ENCODE assay signal across 22 cellular contexts in the genomic region with DNA sequence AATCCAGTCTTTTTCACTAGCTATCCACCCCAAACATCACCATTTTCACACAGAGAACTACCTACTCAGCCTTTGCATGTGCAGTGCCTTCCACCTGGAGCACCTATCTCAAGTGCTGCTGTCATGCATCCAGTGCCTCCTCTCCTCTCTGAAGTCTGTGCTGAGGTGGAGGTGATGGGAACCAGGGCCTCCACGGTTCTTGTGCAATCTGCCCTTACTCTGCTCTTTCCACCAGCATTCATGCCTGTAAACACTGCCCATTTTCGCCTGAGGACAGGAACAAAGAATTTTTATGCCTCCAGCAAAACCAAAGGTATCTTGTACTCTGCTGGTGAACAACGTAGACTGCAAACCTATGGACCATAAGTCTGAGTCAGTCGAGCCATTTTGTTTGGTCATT. TPM values are rescaled to one million over a fixed set of nuclear protein-coding genes. Genes with fewer than 3 reads are reported as not detected.
A peak's percentile ranks its signal among the peaks of the same experiment; 100 is the strongest.
DNase-seq lines count a peak whose midpoint lies in the region; ATAC-seq and TF ChIP-seq lines count a peak whose summit lies in the region.
"Had no signal": no experiment of that assay in that cellular context is flagged by ENCODE, and none has a peak within 500 bp of the region (broad histone marks: within the 10 kb centered on the region; RNA-seq: fewer than 3 reads in every experiment).

No MANE protein-coding gene starts in this region.

- TF ChIP-seq RAD21 in liver (IDR thresholded peaks at IDR 0.05), result peak in 1 of 2 donors; percentile 41

- H3K18ac ChIP-seq in neuronal stem cell (ENCODE audit: low read length), result no peak overlapping the region

- no peaks in the 10 kb centered on the region for H3K79me1 ChIP-seq in neuronal stem cell (ENCODE audit: low read depth, low read length)

- no peak overlapping the region for H3K4ac ChIP-seq in neuronal stem cell (ENCODE audit: low read length)

- no peak overlapping the region for H4K91ac ChIP-seq in neuronal stem cell (ENCODE audit: low read depth, low read length, poor library complexity)

- no peak overlapping the region for H2BK5ac ChIP-seq in neuronal stem cell (ENCODE audit: low read length)

- H3K9me3 ChIP-seq in esophagus squamous epithelium (no peaks in the 10 kb centered on the region), liver (ENCODE audit: control insufficient read depth in 4 of 4, low read length in 3 of 4) (no peaks in the 10 kb centered on the region), neuronal stem cell (replicated peaks in 1 of 2; ENCODE audit: control insufficient read depth in 2 of 2, insufficient read depth in 1 of 2, low read depth in 1 of 2, low read length in 2 of 2) (no peaks in the 10 kb centered on the region)
- H3K9me3 ChIP-seq: A549, adrenal gland, HAP-1, psoas muscle had no signal

- H3K27me3 Mint-ChIP-seq in mesothelial cell of epicardium (ENCODE audit: low read depth), result no peaks in the 10 kb centered on the region
- H3K27me3 Mint-ChIP-seq: activated CD4-positive, alpha-beta T cell treated with anti-CD3 and anti-CD28 coated beads, Interleukin-2, amount 10 ng/mL, durations not matched to agents 7 days and 5 days; B cell had no signal

- H2AFZ ChIP-seq in neuronal stem cell (ENCODE audit: low read length), result no peak overlapping the region

- no peak overlapping the region for H3K23ac ChIP-seq in neuronal stem cell (ENCODE audit: low read depth, low read length, poor library complexity)

- H2BK12ac ChIP-seq in neuronal stem cell (ENCODE audit: low read length), result no peak overlapping the region

- H3K36me3 ChIP-seq in esophagus squamous epithelium (peaks cover 6 to 100% (median 12%) of the 10 kb centered on the region in 3 donors), liver (ENCODE audit: control insufficient read depth in 4 of 4, insufficient read depth in 3 of 4, low read depth in 1 of 4, low read length in 3 of 4) (peaks cover 0 to 20% (median 6%) of the 10 kb centered on the region in 4 donors), neuronal stem cell (replicated peaks in 1 of 2; ENCODE audit: control insufficient read depth in 2 of 2, insufficient read depth in 2 of 2, low read length in 2 of 2) (peaks cover 31 to 97% of the 10 kb centered on the region in 2 donors)

- H2AK5ac ChIP-seq in neuronal stem cell (ENCODE audit: low read depth, low read length), result no peak overlapping the region

- H2BK15ac ChIP-seq in neuronal stem cell (ENCODE audit: low read length), result no peak overlapping the region

- H3K9me3 Mint-ChIP-seq in mesothelial cell of epicardium, result no peaks in the 10 kb centered on the region
- H3K9me3 Mint-ChIP-seq: activated CD4-positive, alpha-beta T cell treated with anti-CD3 and anti-CD28 coated beads, Interleukin-2, amount 10 ng/mL, durations not matched to agents 7 days and 5 days; T-helper 1 cell treated with Interleukin-12 subunit alpha and Interleukin-12 subunit beta and Interleukin-4 antibody, amounts not matched to agents 30 μg/mL and 1 μg/mL, for 36 hours had no signal

- intact Hi-C loops in Right ventricle myocardium inferior (cut with DNase I) (loop anchor here (2.0 kb wide), 1 partner anchor 21 kb away; no protein-coding TSS in a partner anchor), cardiac septum (cut with DNase I) (loop anchor here (1.0 kb wide), 1 partner anchor 21 kb away; no protein-coding TSS in a partner anchor), esophagus squamous epithelium (cut with DNase I) (loop anchor here (5.0 kb wide), 1 partner anchor 115 kb away; no protein-coding TSS in a partner anchor)

- H3K9ac ChIP-seq in liver (ENCODE audit: low read depth in 1 of 2, low read length in 2 of 2), result no peak overlapping the region
- H3K9ac ChIP-seq in neuronal stem cell (ENCODE audit: low read depth, low read length, poor library complexity), result no peak overlapping the region

- no peak overlapping the region for H3K4me3 ChIP-seq in esophagus squamous epithelium
- H3K4me3 ChIP-seq in liver (ENCODE audit: low read depth in 1 of 3, low read length in 3 of 3), result peak overlapping the region in 1 of 3 donors; percentile 5
- peak overlapping the region in 1 of 2 donors; percentile 26 for H3K4me3 ChIP-seq in neuronal stem cell (ENCODE audit: low read length in 2 of 2)
- H3K4me3 ChIP-seq: A549, adrenal gland, HAP-1, psoas muscle had no signal

- H3K27ac ChIP-seq in esophagus squamous epithelium (peak overlapping the region in 3 of 4 donors; percentile 19 to 68 (median 51)), liver (ENCODE audit: low read depth in 1 of 2, low read length in 2 of 2) (peak overlapping the region; percentile 79 to 82), neuronal stem cell (replicated peaks; ENCODE audit: low read length) (no peak overlapping the region)
- H3K27ac ChIP-seq: A549, adrenal gland, psoas muscle, WERI-Rb-1 had no signal

- no peak overlapping the region for H3K4me3 Mint-ChIP-seq in mesothelial cell of epicardium
- H3K4me3 Mint-ChIP-seq: activated CD4-positive, alpha-beta T cell treated with anti-CD3 and anti-CD28 coated beads, Interleukin-2, amount 10 ng/mL, durations not matched to agents 7 days and 5 days; B cell; T-helper 1 cell treated with Interleukin-12 subunit alpha and Interleukin-12 subunit beta and Interleukin-4 antibody, amounts not matched to agents 30 μg/mL and 1 μg/mL, for 36 hours had no signal

- ATAC-seq in Right ventricle myocardium inferior (peak; percentile 69), HG02678 (IDR thresholded peaks at IDR 0.05; ENCODE audit: unreplicated experiment) (no peak)
- ATAC-seq: A549 had no signal

- H3K27me3 ChIP-seq in esophagus squamous epithelium (no peaks in the 10 kb centered on the region), liver (ENCODE audit: control insufficient read depth in 4 of 4, insufficient read depth in 4 of 4, low read length in 3 of 4) (no peaks in the 10 kb centered on the region), neuronal stem cell (ENCODE audit: control insufficient read depth in 3 of 3, insufficient read depth in 3 of 3, low read depth in 1 of 3, low read length in 3 of 3) (no peaks in the 10 kb centered on the region)
- H3K27me3 ChIP-seq: adrenal gland had no signal

- TF ChIP-seq POLR2A in esophagus squamous epithelium (IDR thresholded peaks at IDR 0.05), result no peak

- no peak overlapping the region for H3K14ac ChIP-seq in neuronal stem cell (ENCODE audit: low read length)

- H3K4me2 ChIP-seq in neuronal stem cell (ENCODE audit: insufficient read depth, low read length, poor library complexity, severe bottlenecking), result no peak overlapping the region
- H3K4me2 ChIP-seq: A549 had no signal

- H3K4me1 ChIP-seq in esophagus squamous epithelium, result peaks cover 0 to 16% (median 5%) of the 10 kb centered on the region in 3 donors
- peaks cover 5 to 65% (median 47%) of the 10 kb centered on the region in 4 donors for H3K4me1 ChIP-seq in liver (ENCODE audit: control insufficient read depth in 4 of 4, insufficient read depth in 4 of 4, low read length in 3 of 4)
- H3K4me1 ChIP-seq in neuronal stem cell (ENCODE audit: control insufficient read depth in 2 of 2, insufficient read depth in 1 of 2, low read depth in 1 of 2, low read length in 2 of 2), result peaks cover 0 to 4% of the 10 kb centered on the region in 2 donors
- H3K4me1 ChIP-seq: A549, HAP-1 had no signal

- H3K4me1 Mint-ChIP-seq in mesothelial cell of epicardium, result peaks cover 9% of the 10 kb centered on the region

- DNase-seq in Right ventricle myocardium inferior (ENCODE audit: missing footprints), result no peak
- DNase-seq in cardiac septum (ENCODE audit: low spot score), result no peak
- no peak for DNase-seq in esophagus squamous epithelium (lab: John Stamatoyannopoulos, UW)
- no peak for DNase-seq in neuronal stem cell (ENCODE audit: low spot score)
- no peak for DNase-seq in activated CD4-positive, CD25-positive, alpha-beta regulatory T cell treated with anti-CD3 and anti-CD28 coated beads, Interleukin-2, amount 50 U/mL, for 72 hours
- no peak for DNase-seq in mesothelial cell of epicardium (ENCODE audit: low spot score in 2 of 2, unreplicated experiment in 2 of 2)
- DNase-seq: activated CD4-positive, alpha-beta T cell treated with anti-CD3 and anti-CD28 coated beads, Interleukin-2, amount 10 ng/mL, durations not matched to agents 7 days and 5 days; adrenal gland; COR-L47; cortex of kidney; NCI-H1092; NCI-H1930; NCI-H69; psoas muscle; substantia nigra; WERI-Rb-1 had no signal

- H3K36me3 Mint-ChIP-seq in mesothelial cell of epicardium, result peaks cover 50% of the 10 kb centered on the region

- TF ChIP-seq CTCF in esophagus squamous epithelium (IDR thresholded peaks at IDR 0.05) (no peak), liver (IDR thresholded peaks at IDR 0.05; ENCODE audit: low read depth, low read length, missing input control) (no peak), mesothelial cell of epicardium (IDR thresholded peaks at IDR 0.05; ENCODE audit: unreplicated experiment) (no peak)

- H3K27ac Mint-ChIP-seq in mesothelial cell of epicardium, result no peak overlapping the region
- H3K27ac Mint-ChIP-seq: activated CD4-positive, alpha-beta T cell treated with anti-CD3 and anti-CD28 coated beads, Interleukin-2, amount 10 ng/mL, durations not matched to agents 7 days and 5 days; T-helper 1 cell treated with Interleukin-12 subunit alpha and Interleukin-12 subunit beta and Interleukin-4 antibody, amounts not matched to agents 30 μg/mL and 1 μg/mL, for 36 hours had no signal

- WGBS in esophagus squamous epithelium, 2 donors, result 81 to 87% methylated on average over 4 of the region's 4 CpGs
- WGBS in liver, result 43% methylated on average over 4 of the region's 4 CpGs
- no CpG with 5 or more reads among the region's 4 CpGs for WGBS in neuronal stem cell (ENCODE audit: extremely low coverage in 2 of 2, insufficient read length in 2 of 2, insufficient replicate concordance in 1 of 2), 2 donors

- H2BK120ac ChIP-seq in neuronal stem cell (ENCODE audit: low read depth, low read length), result no peak overlapping the region

- H4K8ac ChIP-seq in neuronal stem cell (ENCODE audit: low read depth, low read length), result no peak overlapping the region

RNA-seq across cellular contexts. Expression of a gene that starts 27.0 kb away (rescaled TPM):
- 43.7 TPM for total RNA-seq in Right ventricle myocardium inferior
- 69.2 TPM for total RNA-seq in cardiac septum
- total RNA-seq in esophagus squamous epithelium, result 10 to 100 TPM; 26.4 to 68.9 (median 46.4) TPM
- 10 to 100 TPM; 18.4 to 42.8 TPM for total RNA-seq in liver
- 10 to 100 TPM; 26.0 to 57.4 TPM for polyA plus RNA-seq in liver
- 48.4 TPM for polyA plus RNA-seq in neuronal stem cell (2013, experiment 1 of 2)
- polyA plus RNA-seq in neuronal stem cell (2013, experiment 2 of 2), result 48.6 TPM
- total RNA-seq in mesothelial cell of epicardium, result 93.0 to 97.2 TPM (median 96.2 TPM) in 3 replicates
